In genomic region chr3:58049143-58049785, GRCh38 we compare ENCODE assay signal across 1 cellular context.
TF ChIP-seq lines count a peak whose summit lies in the region.

No MANE protein-coding gene starts in this region.

TF ChIP-seq in HEK293, 187 proteins besides CTCF, POLR2A, EP300 and RAD21 (continued from another document):
- TF ChIP-seq ZFP69B (tag by site-specific recombination; IDR thresholded peaks at IDR 0.05) (peak; percentile 67), PRDM10 (tag by site-specific recombination; IDR thresholded peaks at IDR 0.05) (peak; percentile 89), PRDM2 (tag by site-specific recombination; IDR thresholded peaks at IDR 0.05; ENCODE audit: borderline replicate concordance) (no peak), SP3 (tag by site-specific recombination; IDR thresholded peaks at IDR 0.05) (peak; percentile 65), ZIC2 (tag by site-specific recombination; IDR thresholded peaks at IDR 0.05) (peak; percentile 55), ZNF777 (tag by site-specific recombination; IDR thresholded peaks at IDR 0.05; ENCODE audit: borderline replicate concordance) (no peak), AEBP2 (tag by site-specific recombination; IDR thresholded peaks at IDR 0.05; ENCODE audit: borderline replicate concordance) (no peak), ZNF645 (tag by site-specific recombination; IDR thresholded peaks at IDR 0.05) (no peak), ZNF704 (tag by site-specific recombination; IDR thresholded peaks at IDR 0.05) (no peak), ZNF449 (tag by site-specific recombination; IDR thresholded peaks at IDR 0.05) (no peak), ZNF561 (tag by site-specific recombination; IDR thresholded peaks at IDR 0.05; ENCODE audit: borderline replicate concordance) (peak; percentile 46; the same call in 1 of the 2 replicates), ZNF184 (tag by site-specific recombination; IDR thresholded peaks at IDR 0.05) (peak; percentile 57; the same call in 1 of the 2 replicates), GFI1B (tag by site-specific recombination; IDR thresholded peaks at IDR 0.05) (peak; percentile 83; the same call in 1 of the 2 replicates), KLF17 (tag by site-specific recombination; IDR thresholded peaks at IDR 0.05) (peak; percentile 72; the same call in 1 of the 2 replicates), PATZ1 (tag by site-specific recombination; IDR thresholded peaks at IDR 0.05) (peak; percentile 95), ZNF394 (tag by site-specific recombination; IDR thresholded peaks at IDR 0.05; ENCODE audit: borderline replicate concordance) (peak; percentile 49; the same call in 1 of the 2 replicates), ZNF366 (tag by site-specific recombination; conservative IDR thresholded peaks at IDR 0.05) (peak; percentile 68), SP7 (tag by site-specific recombination; IDR thresholded peaks at IDR 0.05) (peak; percentile 94), PRDM1 (tag by site-specific recombination; IDR thresholded peaks at IDR 0.05) (peak; percentile 74; the same call in 1 of the 2 replicates), ZNF473 (tag by site-specific recombination; IDR thresholded peaks at IDR 0.05) (no peak), HIC1 (tag by site-specific recombination; IDR thresholded peaks at IDR 0.05) (peak; percentile 90), KLF8 (tag by site-specific recombination; IDR thresholded peaks at IDR 0.05) (peak; percentile 89), ZBTB44 (tag by site-specific recombination; IDR thresholded peaks at IDR 0.05) (no peak), ZNF513 (tag by site-specific recombination; IDR thresholded peaks at IDR 0.05) (no peak)
TF ChIP-seq in HEK293: peak in this region for 58.
